10 cellular contexts compared by ENCODE assay signal in the genomic region with DNA sequence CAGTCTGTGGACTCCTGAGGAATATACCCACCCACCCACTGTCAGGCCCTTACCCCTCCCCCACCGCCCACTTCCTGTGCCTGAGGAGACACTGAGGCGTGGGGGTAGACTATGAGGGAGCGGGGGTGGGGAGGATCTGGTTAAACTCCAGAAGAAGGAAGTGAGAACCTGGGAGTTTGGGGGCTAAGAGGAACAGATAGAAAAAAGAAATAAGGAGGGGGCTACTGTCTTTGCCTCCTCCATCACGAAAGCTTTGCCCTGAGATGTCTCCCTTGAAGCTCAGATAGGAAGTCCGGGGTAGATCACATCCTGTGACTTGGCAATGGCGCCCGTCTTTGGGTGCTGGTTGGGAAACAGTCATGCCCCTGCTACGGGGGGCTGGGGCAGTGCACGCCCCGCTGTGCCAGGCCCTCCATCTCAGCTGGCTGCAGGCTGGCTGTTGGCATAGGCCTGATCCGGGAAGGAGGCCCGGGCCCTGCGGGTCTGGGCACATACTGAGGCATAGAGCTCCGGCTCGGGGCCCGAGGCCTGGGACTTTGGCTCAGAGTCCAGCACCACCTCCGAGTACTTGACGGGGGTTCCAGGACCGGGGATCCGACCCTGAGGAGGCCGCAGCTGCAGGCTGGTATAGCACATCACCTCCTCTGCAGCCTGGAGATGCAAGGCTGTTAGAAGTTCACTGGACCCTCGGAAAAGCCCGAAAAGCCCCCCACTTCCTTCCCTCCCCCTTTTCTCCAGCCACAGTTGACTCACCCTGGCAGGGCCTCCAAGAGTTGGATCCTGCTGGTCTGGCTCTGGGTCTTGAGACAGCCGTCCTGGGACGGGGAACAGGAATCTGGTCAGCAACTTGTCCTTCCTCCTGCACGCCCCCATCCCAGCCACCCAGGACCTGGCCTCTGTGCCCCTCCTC. TPM values are rescaled to one million over a fixed set of nuclear protein-coding genes. Genes with fewer than 3 reads are reported as not detected.
DNase-seq lines count a peak whose midpoint lies in the region; ATAC-seq and TF ChIP-seq lines count a peak whose summit lies in the region.
"Had no signal": no experiment of that assay in that cellular context is flagged by ENCODE, and none has a peak within 500 bp of the region (broad histone marks: within the 10 kb centered on the region; RNA-seq: fewer than 3 reads in every experiment).

No MANE protein-coding gene starts in this region.

- H3K9me3 Mint-ChIP-seq in CD4-positive, alpha-beta memory T cell = no peaks in the 10 kb centered on the region
- no peaks in the 10 kb centered on the region for H3K9me3 Mint-ChIP-seq in natural killer cell

- DNase-seq in CD4-positive, alpha-beta memory T cell = peak; percentile 32 to 66 (median 52)
- DNase-seq in NOMO-1 treated with dmso at 0.1 percent for 144 hours (lab: John Stamatoyannopoulos, UW; ENCODE audit: unreplicated experiment) (peak; percentile 30), natural killer cell (no peak), NCI-H2171 treated with DMSO at 0.1 percent for 48 hours (lab: John Stamatoyannopoulos, UW) (no peak), NCI-H146 treated with DMSO at 0.1 percent for 48 hours (lab: John Stamatoyannopoulos, UW; ENCODE audit: unreplicated experiment) (no peak)
- DNase-seq in activated naive CD4-positive, alpha-beta T cell treated with anti-CD3 and anti-CD28 coated beads, Interleukin-2, amount 50 U/mL, for 16 hours = peak; percentile 44

- H3K36me3 ChIP-seq in CD4-positive, alpha-beta memory T cell (ENCODE audit: insufficient read depth, low read length) = no peaks in the 10 kb centered on the region
- H3K36me3 ChIP-seq: gastroesophageal sphincter had no signal

- peaks cover 29 to 79% (median 49%) of the 10 kb centered on the region in 4 donors for H3K4me1 Mint-ChIP-seq in CD4-positive, alpha-beta memory T cell
- peaks cover 34 to 40% of the 10 kb centered on the region in 2 donors for H3K4me1 Mint-ChIP-seq in natural killer cell

- TF ChIP-seq CTCF in natural killer cell (IDR thresholded peaks at IDR 0.05) = no peak

- POLR2A ChIA-PET in CD4-positive, alpha-beta memory T cell (lab: Charles Lee; ENCODE audit: partially characterized antibody) = interaction anchor here (0.7 to 10.7 kb wide), 14 partner anchors 9 to 538 kb away, joined by 3 to 420 read pairs (median 8); a partner anchor contains a TSS

- H3K4me3 Mint-ChIP-seq in CD4-positive, alpha-beta memory T cell = peak overlapping the region; percentile 93 to 98 (median 94)
- peak overlapping the region; percentile 25 for H3K4me3 Mint-ChIP-seq in natural killer cell

- H3K27ac ChIP-seq in CD4-positive, alpha-beta memory T cell (ENCODE audit: low read depth, low read length) = peak overlapping the region; percentile 88

- CTCF ChIA-PET in CD4-positive, alpha-beta memory T cell (lab: Charles Lee; ENCODE audit: partially characterized antibody) = interaction anchor here (0.8 to 19.4 kb wide), 10 partner anchors 14 to 452 kb away, joined by 3 to 260 read pairs (median 34); a partner anchor contains a TSS

- H3K36me3 Mint-ChIP-seq in CD4-positive, alpha-beta memory T cell = peaks cover 5 to 25% of the 10 kb centered on the region in 2 donors
- H3K36me3 Mint-ChIP-seq in natural killer cell = no peaks in the 10 kb centered on the region

- peak overlapping the region; percentile 78 to 94 for H3K4me3 ChIP-seq in CD4-positive, alpha-beta memory T cell (ENCODE audit: low read length in 2 of 2)

- H3K4me1 ChIP-seq in CD4-positive, alpha-beta memory T cell (ENCODE audit: insufficient read depth, low read length) = peaks cover 65% of the 10 kb centered on the region

- no peaks in the 10 kb centered on the region for H3K27me3 ChIP-seq in CD4-positive, alpha-beta memory T cell (ENCODE audit: insufficient read depth, low read length)
- H3K27me3 ChIP-seq: gastroesophageal sphincter had no signal

- no peaks in the 10 kb centered on the region for H3K27me3 Mint-ChIP-seq in CD4-positive, alpha-beta memory T cell
- H3K27me3 Mint-ChIP-seq in natural killer cell (ENCODE audit: low read depth in 2 of 2) = no peaks in the 10 kb centered on the region

- H3K9me3 ChIP-seq in CD4-positive, alpha-beta memory T cell (ENCODE audit: control insufficient read depth in 1 of 2, low read length in 2 of 2) = no peaks in the 10 kb centered on the region
- H3K9me3 ChIP-seq: gastroesophageal sphincter had no signal

- H3K27ac Mint-ChIP-seq in CD4-positive, alpha-beta memory T cell = peak overlapping the region; percentile 89 to 99 (median 96)
- peak overlapping the region; percentile 98 for H3K27ac Mint-ChIP-seq in natural killer cell

- intact Hi-C loops in CD4-positive, alpha-beta memory T cell (cut with micrococcal nuclease) = loop anchor here (5.0 kb wide), 1 partner anchor 532 kb away; a partner anchor contains a TSS
- intact Hi-C loops in natural killer cell (cut with micrococcal nuclease) = no loop called here

- ATAC-seq in natural killer cell = no peak
- no peak for ATAC-seq in HG03175 (IDR thresholded peaks at IDR 0.05; ENCODE audit: unreplicated experiment)
- ATAC-seq in GM19463 (IDR thresholded peaks at IDR 0.05; ENCODE audit: unreplicated experiment) = no peak
- ATAC-seq: gastroesophageal sphincter had no signal

RNA-seq across cellular contexts. Expression of a gene that starts 1.0 kb away (rescaled TPM):
- total RNA-seq in CD4-positive, alpha-beta memory T cell = 10 to 100 TPM; 68.7 to 70.2 TPM
- polyA plus RNA-seq in CD4-positive, alpha-beta memory T cell = 100 to 1,000 TPM; 163 to 231 TPM
- 1 to 10 TPM in 2 of 3 donors, not detected in 1; 1.2 to 1.4 TPM for total RNA-seq in natural killer cell
- total RNA-seq: Daoy had no signal

RNA-seq across cellular contexts. Expression of a gene that starts 8.1 kb away (rescaled TPM):
- total RNA-seq in CD4-positive, alpha-beta memory T cell = over 10,000 TPM; 18,678 to 21,585 TPM
- 10 to 100 TPM in 1 of 2 donors, not detected in 1; 54.3 TPM for polyA plus RNA-seq in CD4-positive, alpha-beta memory T cell
- 1,000 to 10,000 TPM; 5,042 to 6,602 (median 5,874) TPM for total RNA-seq in natural killer cell

RNA-seq across cellular contexts. Expression of a gene that starts 8.4 kb away (rescaled TPM):
- 10 to 100 TPM; 28.4 to 30.4 TPM for total RNA-seq in CD4-positive, alpha-beta memory T cell
- 10 to 100 TPM; 90.5 to 92.5 TPM for polyA plus RNA-seq in CD4-positive, alpha-beta memory T cell
- total RNA-seq in natural killer cell = 10 to 100 TPM; 30.9 to 37.9 (median 36.8) TPM

RNA-seq across cellular contexts. Expression of a gene that starts 15.3 kb away (rescaled TPM):
- not detected for total RNA-seq in CD4-positive, alpha-beta memory T cell
- polyA plus RNA-seq in CD4-positive, alpha-beta memory T cell = 1 to 10 TPM; 1.0 to 1.1 TPM
- total RNA-seq in natural killer cell = 1 to 10 TPM; 1.3 to 3.2 (median 1.5) TPM

RNA-seq across cellular contexts. Expression of a gene that starts 24.0 kb away (rescaled TPM):
- total RNA-seq in CD4-positive, alpha-beta memory T cell = not detected
- polyA plus RNA-seq in CD4-positive, alpha-beta memory T cell = not detected
- not detected for total RNA-seq in natural killer cell
- total RNA-seq: Daoy had no signal

Comparison
In these comparisons a context has a peak if more than half of its experiments do, and no peak if none do; other contexts are left out.
1. DNase-seq: peak in CD4-positive, alpha-beta memory T cell (5 of 5), NOMO-1 treated with dmso at 0.1 percent for 144 hours (single experiment) and activated naive CD4-positive, alpha-beta T cell treated with anti-CD3 and anti-CD28 coated beads, Interleukin-2, amount 50 U/mL, for 16 hours (single experiment); none in natural killer cell (single experiment), NCI-H2171 treated with DMSO at 0.1 percent for 48 hours (single experiment) and NCI-H146 treated with DMSO at 0.1 percent for 48 hours (single experiment).
2. RNA of a gene that starts 1.0 kb away (total RNA-seq): 68.7 to 70.2 TPM in CD4-positive, alpha-beta memory T cell; 1.2 to 1.4 TPM in natural killer cell; every median in the first group is over 10 times any median in the second.